8 cellular contexts compared by ENCODE assay signal in genomic region chr19:11598103-11598483, GRCh38. TPM values are rescaled to one million over a fixed set of nuclear protein-coding genes. Genes with fewer than 3 reads are reported as not detected.
DNase-seq lines count a peak whose midpoint lies in the region; ATAC-seq and TF ChIP-seq lines count a peak whose summit lies in the region.

No MANE protein-coding gene starts in this region.

- no peak for TF ChIP-seq POLR2A in Peyer's patch (IDR thresholded peaks at IDR 0.05)
- no peak for TF ChIP-seq POLR2A in esophagus muscularis mucosa (IDR thresholded peaks at IDR 0.05; ENCODE audit: low read depth)

- TF ChIP-seq EP300 in esophagus muscularis mucosa (IDR thresholded peaks at IDR 0.05) = no peak

- H3K9ac ChIP-seq in DND-41 (ENCODE audit: low read depth, low read length) (peak overlapping the region; percentile 87), parathyroid adenoma (no peak overlapping the region)

- H3K4me1 ChIP-seq in DND-41 (ENCODE audit: insufficient read depth, low read length) (peaks cover 27% of the 10 kb centered on the region), Peyer's patch (peaks cover 0 to 7% (median 2%) of the 10 kb centered on the region in 4 donors), esophagus muscularis mucosa (peaks cover 10 to 42% (median 36%) of the 10 kb centered on the region in 4 donors), parathyroid adenoma (no peaks in the 10 kb centered on the region)

- intact Hi-C loops in esophagus muscularis mucosa (cut with DNase I) = no loop called here

- H3K79me2 ChIP-seq in DND-41 (ENCODE audit: insufficient read depth, low read length) (peaks cover 55% of the 10 kb centered on the region), parathyroid adenoma (peaks cover 29% of the 10 kb centered on the region)

- no peak; the same call in 2 of the 3 replicates for ATAC-seq in DND-41 (ENCODE audit: insufficient read depth, low read depth)
- no peak for ATAC-seq in GM21529 (IDR thresholded peaks at IDR 0.05; ENCODE audit: unreplicated experiment)
- ATAC-seq in HG02870 (IDR thresholded peaks at IDR 0.05; ENCODE audit: unreplicated experiment) = no peak

- H3K4me2 ChIP-seq in DND-41 (ENCODE audit: insufficient read depth, low read length) = peak overlapping the region; percentile 78
- peak overlapping the region; percentile 96 for H3K4me2 ChIP-seq in parathyroid adenoma (ENCODE audit: low read length)

- H3K27ac ChIP-seq in DND-41 (ENCODE audit: low read length) = peak overlapping the region; percentile 98
- peak overlapping the region in 3 of 4 donors; percentile 82 to 86 (median 86) for H3K27ac ChIP-seq in Peyer's patch
- H3K27ac ChIP-seq in esophagus muscularis mucosa (replicated peaks in 1 of 4) = peak overlapping the region; percentile 86 to 93 (median 92)
- H3K27ac ChIP-seq in parathyroid adenoma = peak overlapping the region; percentile 84

- WGBS in esophagus muscularis mucosa = 68% methylated on average over 10 of the region's 10 CpGs

- H3K36me3 ChIP-seq in DND-41 (ENCODE audit: insufficient read depth, low read length) = peaks cover 22% of the 10 kb centered on the region
- H3K36me3 ChIP-seq in Peyer's patch = no peaks in the 10 kb centered on the region
- peaks cover 0 to 2% (median 0%) of the 10 kb centered on the region in 4 donors for H3K36me3 ChIP-seq in esophagus muscularis mucosa
- no peaks in the 10 kb centered on the region for H3K36me3 ChIP-seq in parathyroid adenoma (ENCODE audit: control insufficient read depth, insufficient read depth, low read length)

- DNase-seq in DND-41 = no peak
- no peak for DNase-seq in Peyer's patch
- DNase-seq in esophagus muscularis mucosa (ENCODE audit: extremely low spot score) = no peak
- no peak for DNase-seq in NCI-H187 treated with DMSO at 0.1 percent for 48 hours (lab: John Stamatoyannopoulos, UW)
- DNase-seq in DMS79 (lab: John Stamatoyannopoulos, UW) = no peak

- TF ChIP-seq CTCF in DND-41 (IDR thresholded peaks at IDR 0.05; ENCODE audit: borderline replicate concordance, extremely low read depth, low read length, poor library complexity, severe bottlenecking) (no peak), Peyer's patch (IDR thresholded peaks at IDR 0.05) (no peak), esophagus muscularis mucosa (IDR thresholded peaks at IDR 0.05) (no peak), parathyroid adenoma (IDR thresholded peaks at IDR 0.05) (no peak)

- H3K27me3 ChIP-seq in DND-41 (ENCODE audit: insufficient read depth, low read length, poor library complexity) (no peaks in the 10 kb centered on the region), Peyer's patch (no peaks in the 10 kb centered on the region), esophagus muscularis mucosa (no peaks in the 10 kb centered on the region), parathyroid adenoma (ENCODE audit: control insufficient read depth, insufficient read depth, low read length) (no peaks in the 10 kb centered on the region)

- H4K20me1 ChIP-seq in DND-41 (ENCODE audit: insufficient read depth, low read length) = peaks cover 14% of the 10 kb centered on the region

- H2AFZ ChIP-seq in DND-41 (ENCODE audit: low read depth, low read length) (peak overlapping the region; percentile 92), parathyroid adenoma (peak overlapping the region; percentile 97)

- no peaks in the 10 kb centered on the region for H3K9me3 ChIP-seq in DND-41 (ENCODE audit: insufficient read depth, low read length, severe bottlenecking)
- no peaks in the 10 kb centered on the region for H3K9me3 ChIP-seq in Peyer's patch
- H3K9me3 ChIP-seq in esophagus muscularis mucosa = no peaks in the 10 kb centered on the region
- no peaks in the 10 kb centered on the region for H3K9me3 ChIP-seq in parathyroid adenoma (ENCODE audit: control insufficient read depth, low read length)

- H3K4me3 ChIP-seq in DND-41 (ENCODE audit: low read depth in 1 of 2, low read length in 2 of 2) (peak overlapping the region; percentile 86 to 87), Peyer's patch (peak overlapping the region; percentile 68 to 84 (median 79)), esophagus muscularis mucosa (peak overlapping the region; percentile 71 to 97 (median 90)), parathyroid adenoma (ENCODE audit: low read depth, low read length) (peak overlapping the region; percentile 100)

RNA-seq across cellular contexts. Expression of gene ZNF627, which starts 0.8 kb away (rescaled TPM):
- total RNA-seq in Peyer's patch (10 to 100 TPM in 1 of 4 donors, 1 to 10 TPM in 3; 4.4 to 10.7 (median 5.5) TPM), esophagus muscularis mucosa (10 to 100 TPM in 1 of 4 donors, 1 to 10 TPM in 3; 7.8 to 10.2 (median 7.9) TPM)

RNA-seq across cellular contexts. Expression of gene ACP5, which starts 20.6 kb away (rescaled TPM):
- total RNA-seq in Peyer's patch = 10 to 100 TPM; 16.5 to 36.3 (median 23.4) TPM
- total RNA-seq in esophagus muscularis mucosa = 10 to 100 TPM in 3 of 4 donors, 1 to 10 TPM in 1; 7.3 to 16.0 (median 13.3) TPM

RNA-seq across cellular contexts. Expression of gene ELOF1, which starts 39.1 kb away (rescaled TPM):
- total RNA-seq in Peyer's patch (10 to 100 TPM; 30.5 to 39.2 (median 32.2) TPM), esophagus muscularis mucosa (10 to 100 TPM; 27.0 to 39.1 (median 30.5) TPM)

RNA-seq across cellular contexts. Expression of gene CNN1, which starts 59.4 kb away (rescaled TPM):
- 10 to 100 TPM; 21.2 to 88.2 (median 25.7) TPM for total RNA-seq in Peyer's patch
- 1,000 to 10,000 TPM; 2,877 to 3,384 (median 2,954) TPM for total RNA-seq in esophagus muscularis mucosa
